Comparison of ENCODE assay signal across 8 cellular contexts in the genomic region with DNA sequence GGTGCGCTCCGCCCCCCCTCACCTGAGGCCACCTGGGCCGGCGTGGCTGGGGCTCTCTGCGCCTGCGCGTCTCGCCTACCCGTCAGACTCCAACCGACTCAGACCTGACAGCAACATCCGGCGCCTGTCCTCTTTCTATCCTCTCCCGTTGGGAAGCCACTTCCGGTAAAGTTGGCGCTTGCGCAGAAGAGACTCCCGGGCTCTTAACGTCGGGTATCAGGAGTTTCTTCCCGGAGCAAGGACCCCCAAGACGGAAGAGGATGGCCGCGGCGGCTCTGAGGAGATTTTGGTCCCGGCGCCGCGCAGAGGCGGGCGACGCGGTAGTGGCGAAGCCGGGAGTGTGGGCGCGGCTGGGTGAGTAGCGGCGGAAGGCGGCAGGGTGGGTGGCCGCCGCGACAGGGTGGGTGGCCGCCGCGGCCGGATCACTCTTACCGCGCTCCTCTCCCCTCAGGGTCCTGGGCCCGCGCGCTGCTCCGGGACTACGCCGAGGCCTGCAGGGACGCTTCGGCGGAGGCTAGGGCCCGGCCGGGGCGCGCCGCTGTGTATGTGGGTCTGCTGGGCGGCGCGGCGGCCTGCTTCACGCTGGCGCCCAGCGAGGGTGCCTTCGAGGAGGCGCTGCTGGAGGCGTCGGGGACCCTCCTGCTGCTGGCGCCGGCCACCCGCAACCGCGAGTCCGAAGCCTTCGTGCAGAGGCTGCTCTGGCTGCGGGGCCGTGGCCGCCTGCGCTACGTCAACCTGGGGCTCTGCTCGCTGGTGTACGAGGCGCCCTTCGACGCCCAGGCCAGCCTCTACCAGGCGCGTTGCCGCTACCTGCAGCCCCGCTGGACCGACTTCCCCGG. TPM values are rescaled to one million over a fixed set of nuclear protein-coding genes. Genes with fewer than 3 reads are reported as not detected.
DNase-seq lines count a peak whose midpoint lies in the region; ATAC-seq and TF ChIP-seq lines count a peak whose summit lies in the region.

TSS of gene TIMM29 (plus strand) at position 249 of the 839 bp plus-strand sequence. CDS start at position 261, 12 bp downstream.
TSS of gene YIPF2 (minus strand) at position 77 of the 839 bp plus-strand sequence. CDS start 229 bp downstream, outside the sequence.

- H3K27me3 ChIP-seq in adrenal gland (no peaks in the 10 kb centered on the region), heart right ventricle (no peaks in the 10 kb centered on the region), upper lobe of left lung (no peaks in the 10 kb centered on the region)

- peaks cover 0 to 27% of the 10 kb centered on the region in 2 donors for H3K36me3 ChIP-seq in adrenal gland (replicated peaks in 1 of 2)
- H3K36me3 ChIP-seq in heart right ventricle, result peaks cover 0 to 58% (median 5%) of the 10 kb centered on the region in 9 donors
- H3K36me3 ChIP-seq in upper lobe of left lung, result peaks cover 0 to 42% (median 17%) of the 10 kb centered on the region in 4 donors

- H3K27ac ChIP-seq in adrenal gland (peak within 1 kb of the TSS in 4 of 5 donors; percentile 78 to 93 (median 84)), heart right ventricle (peak within 1 kb of the TSS; percentile 65 to 93 (median 87)), upper lobe of left lung (peak within 1 kb of the TSS; percentile 80 to 95 (median 88))

- TF ChIP-seq POLR2A in adrenal gland (IDR thresholded peaks at IDR 0.05) (peak; percentile 28 to 91), upper lobe of left lung (IDR thresholded peaks at IDR 0.05) (peak in 3 of 4 donors; percentile 63 to 73 (median 67))

- no peaks in the 10 kb centered on the region for H3K27me3 Mint-ChIP-seq in T-cell

- TF ChIP-seq CTCF in GM12864 (IDR thresholded peaks at IDR 0.05; ENCODE audit: low read depth, low read length, missing control alignments) (no peak), adrenal gland (IDR thresholded peaks at IDR 0.05) (no peak), heart right ventricle (IDR thresholded peaks at IDR 0.05) (no peak), upper lobe of left lung (IDR thresholded peaks at IDR 0.05) (peak in 1 of 6 experiments; percentile 3)

- H3K4me1 Mint-ChIP-seq in T-cell, result peaks cover 17 to 31% (median 27%) of the 10 kb centered on the region in 3 donors

- ATAC-seq in HG02798 (IDR thresholded peaks at IDR 0.05; ENCODE audit: poor library complexity, unreplicated experiment) (peak; percentile 93), T-cell (replicated peaks in 1 of 4) (peak; percentile 86 to 93 (median 89)), heart right ventricle (peak; percentile 94 to 98 (median 98)), upper lobe of left lung (ENCODE audit: low FRiP score in 2 of 2) (peak; percentile 95 to 97)

- H3K4me1 ChIP-seq in adrenal gland (replicated peaks in 1 of 2), result peaks cover 14 to 28% of the 10 kb centered on the region in 2 donors
- H3K4me1 ChIP-seq in heart right ventricle, result peaks cover 10 to 32% (median 20%) of the 10 kb centered on the region in 9 donors
- peaks cover 18 to 29% (median 22%) of the 10 kb centered on the region in 4 donors for H3K4me1 ChIP-seq in upper lobe of left lung

- intact Hi-C loops in adrenal gland (cut with DNase I) (loop anchor here in 1 of 2 donors (5.0 kb wide), 1 partner anchor 56 kb away; the partner anchor contains the start of gene CARM1), heart right ventricle (cut with DNase I) (loop anchor here in 8 of 10 donors (5.0 to 10.0 kb wide), 4 partner anchors 46 to 56 kb away; partner anchors contain the start of gene CARM1 (in 5 of the 8)), posterior cingulate gyrus (cut with DNase I) (loop anchor here (1.0 to 5.0 kb wide), 2 partner anchors 32 to 56 kb away; partner anchors contain the start of gene CARM1)

- H3K4me3 ChIP-seq in GM12864 (ENCODE audit: low read depth, low read length) (peak within 1 kb of the TSS; percentile 88), adrenal gland (peak within 1 kb of the TSS; percentile 36 to 97 (median 73)), heart right ventricle (peak within 1 kb of the TSS; percentile 88 to 100 (median 98)), upper lobe of left lung (peak within 1 kb of the TSS; percentile 90 to 100 (median 100))

- H3K36me3 Mint-ChIP-seq in T-cell, result peaks cover 5% of the 10 kb centered on the region

- no peaks in the 10 kb centered on the region for H3K9me3 ChIP-seq in adrenal gland (replicated peaks in 1 of 3)
- no peaks in the 10 kb centered on the region for H3K9me3 ChIP-seq in heart right ventricle
- H3K9me3 ChIP-seq in upper lobe of left lung, result no peaks in the 10 kb centered on the region

- CTCF ChIA-PET in T-cell (lab: Charles Lee), result no interaction called here

- DNase-seq in GM12864 (ENCODE audit: low read depth) (peak; percentile 94), NCI-H1436 treated with DMSO at 0.1 percent for 48 hours (lab: John Stamatoyannopoulos, UW) (peak; percentile 95), T-cell (peak; percentile 83 to 94 (median 89)), adrenal gland (peak; percentile 96 to 99 (median 98)), heart right ventricle (peak; percentile 94 to 98), posterior cingulate gyrus (peak; percentile 95 to 99 (median 97)), upper lobe of left lung (peak; percentile 97 to 98)

- POLR2A ChIA-PET in T-cell (lab: Charles Lee), result interaction anchor here in 1 of 2 donors (0.6 kb wide), 1 partner anchor 410 kb away, joined by 3 read pairs; no protein-coding TSS in a partner anchor

- WGBS in adrenal gland, 4 donors, result 0 to 1% (median 0%) methylated on average over 27 to 96 of the region's 96 CpGs; no CpG with 5 or more reads in 1 of the 4 donors
- WGBS in heart right ventricle, 2 donors, result 0% methylated on average over 82 to 96 of the region's 96 CpGs
- WGBS in upper lobe of left lung, 2 donors, result 0% methylated on average over 50 of the region's 96 CpGs; no CpG with 5 or more reads in 1 of the 2 donors

- no peak for TF ChIP-seq EP300 in upper lobe of left lung (IDR thresholded peaks at IDR 0.05)

- H3K9me3 Mint-ChIP-seq in T-cell, result no peaks in the 10 kb centered on the region

- peak within 1 kb of the TSS; percentile 90 to 92 (median 91) for H3K4me3 Mint-ChIP-seq in T-cell

- H3K27ac Mint-ChIP-seq in T-cell, result peak within 1 kb of the TSS; percentile 87 to 93

RNA-seq across cellular contexts. Expression of gene TIMM29, which starts in this region (rescaled TPM):
- total RNA-seq in T-cell (10 to 100 TPM; 19.2 to 40.4 (median 37.2) TPM), adrenal gland (10 to 100 TPM; 18.5 to 39.7 (median 30.9) TPM), heart right ventricle (10 to 100 TPM; 10.8 to 16.1 (median 14.5) TPM), upper lobe of left lung (10 to 100 TPM; 20.2 to 46.1 (median 32.7) TPM)
- polyA plus RNA-seq in adrenal gland (10 to 100 TPM; 10.5 to 19.3 (median 11.6) TPM), heart right ventricle (10 to 100 TPM; 15.6 to 17.3 TPM)

RNA-seq across cellular contexts. Expression of gene YIPF2, which starts in this region (rescaled TPM):
- total RNA-seq in T-cell (10 to 100 TPM; 21.2 to 34.3 (median 31.5) TPM), adrenal gland (10 to 100 TPM; 54.5 to 99.1 (median 76.1) TPM), heart right ventricle (10 to 100 TPM; 13.7 to 26.0 (median 16.9) TPM), upper lobe of left lung (10 to 100 TPM; 18.9 to 56.6 (median 49.5) TPM)
- polyA plus RNA-seq in adrenal gland (10 to 100 TPM; 21.1 to 98.9 (median 40.4) TPM), heart right ventricle (10 to 100 TPM; 25.2 to 36.7 TPM)

Comparison
In these comparisons a context has a peak if more than half of its experiments do, and no peak if none do; other contexts are left out.
1. Peak in every context shown above with its lines: DNase-seq, ATAC-seq, H3K4me3 ChIP-seq and H3K27ac ChIP-seq.